ENCODE assay signal across 1 cellular context in the genomic region with DNA sequence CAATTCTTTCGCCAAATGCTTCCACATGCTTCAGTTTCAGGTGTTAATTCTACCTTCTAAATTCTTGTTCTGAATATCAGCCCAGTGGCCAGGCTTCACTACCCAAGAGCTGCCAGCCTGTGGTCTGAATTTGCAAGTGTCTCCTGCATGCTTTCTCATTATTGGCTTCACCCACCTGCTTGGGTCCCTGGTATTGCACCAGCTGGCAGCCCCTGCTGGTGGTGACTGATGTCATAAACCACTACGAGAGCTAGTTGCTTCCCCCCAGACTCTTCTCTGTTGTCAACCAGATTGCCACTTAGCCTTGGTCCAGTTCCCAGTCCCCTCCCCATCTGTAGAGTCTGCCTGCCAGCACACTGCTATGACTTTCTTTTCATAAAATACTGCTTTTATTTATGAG.
TF ChIP-seq lines count a peak whose summit lies in the region.

No MANE protein-coding gene starts in this region.

TF ChIP-seq in GM12878, 131 proteins besides CTCF, POLR2A, EP300 and RAD21 (continued from another document):
- TF ChIP-seq, protein P1, sequence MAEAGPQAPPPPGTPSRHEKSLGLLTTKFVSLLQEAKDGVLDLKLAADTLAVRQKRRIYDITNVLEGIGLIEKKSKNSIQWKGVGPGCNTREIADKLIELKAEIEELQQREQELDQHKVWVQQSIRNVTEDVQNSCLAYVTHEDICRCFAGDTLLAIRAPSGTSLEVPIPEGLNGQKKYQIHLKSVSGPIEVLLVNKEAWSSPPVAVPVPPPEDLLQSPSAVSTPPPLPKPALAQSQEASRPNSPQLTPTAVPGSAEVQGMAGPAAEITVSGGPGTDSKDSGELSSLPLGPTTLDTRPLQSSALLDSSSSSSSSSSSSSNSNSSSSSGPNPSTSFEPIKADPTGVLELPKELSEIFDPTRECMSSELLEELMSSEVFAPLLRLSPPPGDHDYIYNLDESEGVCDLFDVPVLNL (IDR thresholded peaks at IDR 0.05; ENCODE audit: low read depth, low read length): no peak
- TF ChIP-seq SREBF2 (IDR thresholded peaks at IDR 0.05; ENCODE audit: low read length): no peak
- TF ChIP-seq, protein P2, sequence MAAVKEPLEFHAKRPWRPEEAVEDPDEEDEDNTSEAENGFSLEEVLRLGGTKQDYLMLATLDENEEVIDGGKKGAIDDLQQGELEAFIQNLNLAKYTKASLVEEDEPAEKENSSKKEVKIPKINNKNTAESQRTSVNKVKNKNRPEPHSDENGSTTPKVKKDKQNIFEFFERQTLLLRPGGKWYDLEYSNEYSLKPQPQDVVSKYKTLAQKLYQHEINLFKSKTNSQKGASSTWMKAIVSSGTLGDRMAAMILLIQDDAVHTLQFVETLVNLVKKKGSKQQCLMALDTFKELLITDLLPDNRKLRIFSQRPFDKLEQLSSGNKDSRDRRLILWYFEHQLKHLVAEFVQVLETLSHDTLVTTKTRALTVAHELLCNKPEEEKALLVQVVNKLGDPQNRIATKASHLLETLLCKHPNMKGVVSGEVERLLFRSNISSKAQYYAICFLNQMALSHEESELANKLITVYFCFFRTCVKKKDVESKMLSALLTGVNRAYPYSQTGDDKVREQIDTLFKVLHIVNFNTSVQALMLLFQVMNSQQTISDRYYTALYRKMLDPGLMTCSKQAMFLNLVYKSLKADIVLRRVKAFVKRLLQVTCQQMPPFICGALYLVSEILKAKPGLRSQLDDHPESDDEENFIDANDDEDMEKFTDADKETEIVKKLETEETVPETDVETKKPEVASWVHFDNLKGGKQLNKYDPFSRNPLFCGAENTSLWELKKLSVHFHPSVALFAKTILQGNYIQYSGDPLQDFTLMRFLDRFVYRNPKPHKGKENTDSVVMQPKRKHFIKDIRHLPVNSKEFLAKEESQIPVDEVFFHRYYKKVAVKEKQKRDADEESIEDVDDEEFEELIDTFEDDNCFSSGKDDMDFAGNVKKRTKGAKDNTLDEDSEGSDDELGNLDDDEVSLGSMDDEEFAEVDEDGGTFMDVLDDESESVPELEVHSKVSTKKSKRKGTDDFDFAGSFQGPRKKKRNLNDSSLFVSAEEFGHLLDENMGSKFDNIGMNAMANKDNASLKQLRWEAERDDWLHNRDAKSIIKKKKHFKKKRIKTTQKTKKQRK (IDR thresholded peaks at IDR 0.05; ENCODE audit: low read depth, low read length): no peak
- no peak for TF ChIP-seq CREM (IDR thresholded peaks at IDR 0.05; ENCODE audit: low read depth)
- no peak for TF ChIP-seq PAX8 (IDR thresholded peaks at IDR 0.05)
- TF ChIP-seq IKZF1 (conservative IDR thresholded peaks at IDR 0.05): peak; percentile 47
- TF ChIP-seq EZH2 (IDR thresholded peaks at IDR 0.05; ENCODE audit: borderline replicate concordance, control insufficient read depth, low read depth, low read length): no peak
- peak; percentile 96 for TF ChIP-seq TCF3 (IDR thresholded peaks at IDR 0.05; ENCODE audit: borderline replicate concordance, insufficient read depth, low read depth, low read length)
- no peak for TF ChIP-seq SUPT20H (IDR thresholded peaks at IDR 0.05; ENCODE audit: borderline replicate concordance, control insufficient read depth, low read depth, low read length)
- TF ChIP-seq BCL11A (IDR thresholded peaks at IDR 0.05; ENCODE audit: low read depth, low read length): peak; percentile 29; the same call in 1 of the 2 replicates
- TF ChIP-seq, protein P3, sequence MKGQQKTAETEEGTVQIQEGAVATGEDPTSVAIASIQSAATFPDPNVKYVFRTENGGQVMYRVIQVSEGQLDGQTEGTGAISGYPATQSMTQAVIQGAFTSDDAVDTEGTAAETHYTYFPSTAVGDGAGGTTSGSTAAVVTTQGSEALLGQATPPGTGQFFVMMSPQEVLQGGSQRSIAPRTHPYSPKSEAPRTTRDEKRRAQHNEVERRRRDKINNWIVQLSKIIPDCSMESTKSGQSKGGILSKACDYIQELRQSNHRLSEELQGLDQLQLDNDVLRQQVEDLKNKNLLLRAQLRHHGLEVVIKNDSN (IDR thresholded peaks at IDR 0.05; ENCODE audit: borderline replicate concordance, extremely low read length, insufficient read depth, low read depth, low read length): no peak
- no peak for TF ChIP-seq CHD1 (IDR thresholded peaks at IDR 0.05; ENCODE audit: low read depth, low read length)
- TF ChIP-seq, protein P4, sequence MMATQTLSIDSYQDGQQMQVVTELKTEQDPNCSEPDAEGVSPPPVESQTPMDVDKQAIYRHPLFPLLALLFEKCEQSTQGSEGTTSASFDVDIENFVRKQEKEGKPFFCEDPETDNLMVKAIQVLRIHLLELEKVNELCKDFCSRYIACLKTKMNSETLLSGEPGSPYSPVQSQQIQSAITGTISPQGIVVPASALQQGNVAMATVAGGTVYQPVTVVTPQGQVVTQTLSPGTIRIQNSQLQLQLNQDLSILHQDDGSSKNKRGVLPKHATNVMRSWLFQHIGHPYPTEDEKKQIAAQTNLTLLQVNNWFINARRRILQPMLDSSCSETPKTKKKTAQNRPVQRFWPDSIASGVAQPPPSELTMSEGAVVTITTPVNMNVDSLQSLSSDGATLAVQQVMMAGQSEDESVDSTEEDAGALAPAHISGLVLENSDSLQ (IDR thresholded peaks at IDR 0.05): no peak
- peak; percentile 53; the same call in 1 of the 2 replicates for TF ChIP-seq PAX5 (IDR thresholded peaks at IDR 0.05; ENCODE audit: borderline replicate concordance, low read depth, low read length)
- TF ChIP-seq TCF12 (IDR thresholded peaks at IDR 0.05; ENCODE audit: low read depth, low read length): peak; percentile 85
- no peak for TF ChIP-seq SMARCA5 (IDR thresholded peaks at IDR 0.05)
- no peak for TF ChIP-seq NR2F1 (conservative IDR thresholded peaks at IDR 0.05)
- no peak for TF ChIP-seq NRF1 (conservative IDR thresholded peaks at IDR 0.05; ENCODE audit: low read depth, low read length)
- TF ChIP-seq JUNB (IDR thresholded peaks at IDR 0.05): 0 out of 2 replicates have a peak, but pooled peaks have one; percentile 13
- TF ChIP-seq ATF7 (IDR thresholded peaks at IDR 0.05; ENCODE audit: low read depth): peak; percentile 69
- TF ChIP-seq SP1 (IDR thresholded peaks at IDR 0.05; ENCODE audit: low read depth, low read length): no peak
- TF ChIP-seq, protein P5, sequence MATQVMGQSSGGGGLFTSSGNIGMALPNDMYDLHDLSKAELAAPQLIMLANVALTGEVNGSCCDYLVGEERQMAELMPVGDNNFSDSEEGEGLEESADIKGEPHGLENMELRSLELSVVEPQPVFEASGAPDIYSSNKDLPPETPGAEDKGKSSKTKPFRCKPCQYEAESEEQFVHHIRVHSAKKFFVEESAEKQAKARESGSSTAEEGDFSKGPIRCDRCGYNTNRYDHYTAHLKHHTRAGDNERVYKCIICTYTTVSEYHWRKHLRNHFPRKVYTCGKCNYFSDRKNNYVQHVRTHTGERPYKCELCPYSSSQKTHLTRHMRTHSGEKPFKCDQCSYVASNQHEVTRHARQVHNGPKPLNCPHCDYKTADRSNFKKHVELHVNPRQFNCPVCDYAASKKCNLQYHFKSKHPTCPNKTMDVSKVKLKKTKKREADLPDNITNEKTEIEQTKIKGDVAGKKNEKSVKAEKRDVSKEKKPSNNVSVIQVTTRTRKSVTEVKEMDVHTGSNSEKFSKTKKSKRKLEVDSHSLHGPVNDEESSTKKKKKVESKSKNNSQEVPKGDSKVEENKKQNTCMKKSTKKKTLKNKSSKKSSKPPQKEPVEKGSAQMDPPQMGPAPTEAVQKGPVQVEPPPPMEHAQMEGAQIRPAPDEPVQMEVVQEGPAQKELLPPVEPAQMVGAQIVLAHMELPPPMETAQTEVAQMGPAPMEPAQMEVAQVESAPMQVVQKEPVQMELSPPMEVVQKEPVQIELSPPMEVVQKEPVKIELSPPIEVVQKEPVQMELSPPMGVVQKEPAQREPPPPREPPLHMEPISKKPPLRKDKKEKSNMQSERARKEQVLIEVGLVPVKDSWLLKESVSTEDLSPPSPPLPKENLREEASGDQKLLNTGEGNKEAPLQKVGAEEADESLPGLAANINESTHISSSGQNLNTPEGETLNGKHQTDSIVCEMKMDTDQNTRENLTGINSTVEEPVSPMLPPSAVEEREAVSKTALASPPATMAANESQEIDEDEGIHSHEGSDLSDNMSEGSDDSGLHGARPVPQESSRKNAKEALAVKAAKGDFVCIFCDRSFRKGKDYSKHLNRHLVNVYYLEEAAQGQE (IDR thresholded peaks at IDR 0.05; ENCODE audit: low read depth, low read length): no peak
- no peak for TF ChIP-seq TAF1 (IDR thresholded peaks at IDR 0.05; ENCODE audit: borderline replicate concordance, low read depth, low read length)
- TF ChIP-seq, protein P6, sequence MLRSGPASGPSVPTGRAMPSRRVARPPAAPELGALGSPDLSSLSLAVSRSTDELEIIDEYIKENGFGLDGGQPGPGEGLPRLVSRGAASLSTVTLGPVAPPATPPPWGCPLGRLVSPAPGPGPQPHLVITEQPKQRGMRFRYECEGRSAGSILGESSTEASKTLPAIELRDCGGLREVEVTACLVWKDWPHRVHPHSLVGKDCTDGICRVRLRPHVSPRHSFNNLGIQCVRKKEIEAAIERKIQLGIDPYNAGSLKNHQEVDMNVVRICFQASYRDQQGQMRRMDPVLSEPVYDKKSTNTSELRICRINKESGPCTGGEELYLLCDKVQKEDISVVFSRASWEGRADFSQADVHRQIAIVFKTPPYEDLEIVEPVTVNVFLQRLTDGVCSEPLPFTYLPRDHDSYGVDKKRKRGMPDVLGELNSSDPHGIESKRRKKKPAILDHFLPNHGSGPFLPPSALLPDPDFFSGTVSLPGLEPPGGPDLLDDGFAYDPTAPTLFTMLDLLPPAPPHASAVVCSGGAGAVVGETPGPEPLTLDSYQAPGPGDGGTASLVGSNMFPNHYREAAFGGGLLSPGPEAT (IDR thresholded peaks at IDR 0.05; ENCODE audit: low read depth): no peak
- TF ChIP-seq, protein P7, sequence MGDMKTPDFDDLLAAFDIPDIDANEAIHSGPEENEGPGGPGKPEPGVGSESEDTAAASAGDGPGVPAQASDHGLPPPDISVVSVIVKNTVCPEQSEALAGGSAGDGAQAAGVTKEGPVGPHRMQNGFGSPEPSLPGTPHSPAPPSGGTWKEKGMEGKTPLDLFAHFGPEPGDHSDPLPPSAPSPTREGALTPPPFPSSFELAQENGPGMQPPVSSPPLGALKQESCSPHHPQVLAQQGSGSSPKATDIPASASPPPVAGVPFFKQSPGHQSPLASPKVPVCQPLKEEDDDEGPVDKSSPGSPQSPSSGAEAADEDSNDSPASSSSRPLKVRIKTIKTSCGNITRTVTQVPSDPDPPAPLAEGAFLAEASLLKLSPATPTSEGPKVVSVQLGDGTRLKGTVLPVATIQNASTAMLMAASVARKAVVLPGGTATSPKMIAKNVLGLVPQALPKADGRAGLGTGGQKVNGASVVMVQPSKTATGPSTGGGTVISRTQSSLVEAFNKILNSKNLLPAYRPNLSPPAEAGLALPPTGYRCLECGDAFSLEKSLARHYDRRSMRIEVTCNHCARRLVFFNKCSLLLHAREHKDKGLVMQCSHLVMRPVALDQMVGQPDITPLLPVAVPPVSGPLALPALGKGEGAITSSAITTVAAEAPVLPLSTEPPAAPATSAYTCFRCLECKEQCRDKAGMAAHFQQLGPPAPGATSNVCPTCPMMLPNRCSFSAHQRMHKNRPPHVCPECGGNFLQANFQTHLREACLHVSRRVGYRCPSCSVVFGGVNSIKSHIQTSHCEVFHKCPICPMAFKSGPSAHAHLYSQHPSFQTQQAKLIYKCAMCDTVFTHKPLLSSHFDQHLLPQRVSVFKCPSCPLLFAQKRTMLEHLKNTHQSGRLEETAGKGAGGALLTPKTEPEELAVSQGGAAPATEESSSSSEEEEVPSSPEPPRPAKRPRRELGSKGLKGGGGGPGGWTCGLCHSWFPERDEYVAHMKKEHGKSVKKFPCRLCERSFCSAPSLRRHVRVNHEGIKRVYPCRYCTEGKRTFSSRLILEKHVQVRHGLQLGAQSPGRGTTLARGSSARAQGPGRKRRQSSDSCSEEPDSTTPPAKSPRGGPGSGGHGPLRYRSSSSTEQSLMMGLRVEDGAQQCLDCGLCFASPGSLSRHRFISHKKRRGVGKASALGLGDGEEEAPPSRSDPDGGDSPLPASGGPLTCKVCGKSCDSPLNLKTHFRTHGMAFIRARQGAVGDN (IDR thresholded peaks at IDR 0.05): peak; percentile 33; the same call in 1 of the 2 replicates
- TF ChIP-seq BHLHE40 (IDR thresholded peaks at IDR 0.05; ENCODE audit: borderline replicate concordance in 1 of 2, low read depth in 2 of 2, low read length in 1 of 2): peak in 1 of 2 experiments; percentile 54; a peak in 1 of 4 replicates
- no peak for TF ChIP-seq WRNIP1 (IDR thresholded peaks at IDR 0.05; ENCODE audit: borderline replicate concordance, low read depth, low read length)
- TF ChIP-seq ZNF384 (IDR thresholded peaks at IDR 0.05; ENCODE audit: borderline replicate concordance, low read depth, low read length): no peak
- peak; percentile 53 for TF ChIP-seq RUNX3 (IDR thresholded peaks at IDR 0.05; ENCODE audit: low read length)
- peak; percentile 43 for TF ChIP-seq MTA2 (IDR thresholded peaks at IDR 0.05; ENCODE audit: low read depth)
- TF ChIP-seq YY1 (IDR thresholded peaks at IDR 0.05; ENCODE audit: low read depth, low read length): no peak
- no peak for TF ChIP-seq ZSCAN29 (IDR thresholded peaks at IDR 0.05)
